In genomic region chr11:17905477-17905876, GRCh38 we compare ENCODE assay signal across 15 cellular contexts.
DNase-seq lines count a peak whose midpoint lies in the region; ATAC-seq and TF ChIP-seq lines count a peak whose summit lies in the region.
"Had no signal": no experiment of that assay in that cellular context is flagged by ENCODE, and none has a peak within 500 bp of the region (broad histone marks: within the 10 kb centered on the region; RNA-seq: fewer than 3 reads in every experiment).

No MANE protein-coding gene starts in this region.

- POLR2A ChIA-PET in WTC11 (lab: Charles Lee) = interaction anchor here (1.0 kb wide), 1 partner anchor 139 kb away, joined by 3 read pairs; no protein-coding TSS in a partner anchor

- no peak overlapping the region for H3K4me3 Mint-ChIP-seq in WTC11
- H3K4me3 Mint-ChIP-seq in HFFc6 = no peak overlapping the region
- H3K4me3 Mint-ChIP-seq: IgD-negative memory B cell; stimulated activated naive CD8-positive, alpha-beta T cell treated with anti-CD3 and anti-CD28 coated beads, Interleukin-15, amount 100 ng/mL, for 72 hours had no signal

- TF ChIP-seq CTCF in GM13977 (IDR thresholded peaks at IDR 0.05; ENCODE audit: extremely low read depth, insufficient read depth, missing control alignments) = no peak
- TF ChIP-seq CTCF in WTC11 (IDR thresholded peaks at IDR 0.05) = no peak
- no peak for TF ChIP-seq CTCF in HFFc6 (IDR thresholded peaks at IDR 0.05)

- DNase-seq in GM13977 (ENCODE audit: low spot score) = peak; percentile 38
- no peak for DNase-seq in WTC11 (ENCODE audit: low spot score)
- no peak for DNase-seq in HFFc6
- no peak for DNase-seq in substantia nigra (lab: John Stamatoyannopoulos, UW)
- no peak for DNase-seq in posterior cingulate gyrus
- DNase-seq: activated CD8-positive, alpha-beta memory T cell treated with anti-CD3 and anti-CD28 coated beads, Interleukin-2, amount 50 U/mL, for 48 hours; amygdala; NCI-H2171 treated with DMSO at 0.1 percent for 48 hours; RPMI8226; stimulated activated CD4-positive, alpha-beta T cell treated with anti-CD3 and anti-CD28 coated beads, Interleukin-2, amount 100 ng/mL, for 24 hours; stimulated activated naive CD8-positive, alpha-beta T cell treated with anti-CD3 and anti-CD28 coated beads, Interleukin-15, amount 100 ng/mL, for 72 hours had no signal

- in situ Hi-C loops in GM13977 (cut with MboI; ENCODE audit: low pct_unique_long_range_greater_than_20kb, low sequenced_read_pairs, unreplicated experiment) = no loop called here

- H3K4me1 Mint-ChIP-seq in WTC11 = peaks cover 9% of the 10 kb centered on the region
- peaks cover 9% of the 10 kb centered on the region for H3K4me1 Mint-ChIP-seq in HFFc6 (ENCODE audit: low read depth)
- H3K4me1 Mint-ChIP-seq: stimulated activated naive CD8-positive, alpha-beta T cell treated with anti-CD3 and anti-CD28 coated beads, Interleukin-15, amount 100 ng/mL, for 72 hours had no signal

- H3K36me3 Mint-ChIP-seq in WTC11 = no peaks in the 10 kb centered on the region
- H3K36me3 Mint-ChIP-seq in HFFc6 (ENCODE audit: low read depth) = no peaks in the 10 kb centered on the region

- H3K9me3 Mint-ChIP-seq in WTC11 (no peaks in the 10 kb centered on the region), HFFc6 (no peaks in the 10 kb centered on the region)
- H3K9me3 Mint-ChIP-seq: IgD-negative memory B cell; stimulated activated naive CD8-positive, alpha-beta T cell treated with anti-CD3 and anti-CD28 coated beads, Interleukin-15, amount 100 ng/mL, for 72 hours had no signal

- CTCF ChIA-PET in WTC11 (lab: Charles Lee) = interaction anchor here (0.6 to 5.2 kb wide), 31 partner anchors 9 to 342 kb away, joined by 3 to 67 read pairs (median 7); partner anchors contain the start of genes KCNC1 and MYOD1

- H3K27ac Mint-ChIP-seq in WTC11 = no peak overlapping the region
- no peak overlapping the region for H3K27ac Mint-ChIP-seq in HFFc6
- H3K27ac Mint-ChIP-seq: IgD-negative memory B cell; stimulated activated naive CD8-positive, alpha-beta T cell treated with anti-CD3 and anti-CD28 coated beads, Interleukin-15, amount 100 ng/mL, for 72 hours had no signal

- ATAC-seq in GM19438 (IDR thresholded peaks at IDR 0.05; ENCODE audit: low read depth, unreplicated experiment) (peak; percentile 83), HG02763 (IDR thresholded peaks at IDR 0.05; ENCODE audit: unreplicated experiment) (peak; percentile 79), HG03460 (IDR thresholded peaks at IDR 0.05; ENCODE audit: unreplicated experiment) (peak; percentile 83), WTC11 (no peak)
- ATAC-seq: stimulated activated naive CD8-positive, alpha-beta T cell treated with anti-CD3 and anti-CD28 coated beads, Interleukin-15, amount 100 ng/mL, for 72 hours had no signal

- H3K27me3 Mint-ChIP-seq in WTC11 (ENCODE audit: low read depth) (no peaks in the 10 kb centered on the region), HFFc6 (ENCODE audit: insufficient read depth) (no peaks in the 10 kb centered on the region)
- H3K27me3 Mint-ChIP-seq: IgD-negative memory B cell; stimulated activated naive CD8-positive, alpha-beta T cell treated with anti-CD3 and anti-CD28 coated beads, Interleukin-15, amount 100 ng/mL, for 72 hours had no signal

- intact Hi-C loops in posterior cingulate gyrus (cut with DNase I) = no loop called here

- no peak overlapping the region for H3K27ac ChIP-seq in substantia nigra (ENCODE audit: low read depth, low read length, poor library complexity, severe bottlenecking)

TF ChIP-seq in WTC11, 78 proteins besides CTCF, POLR2A, EP300 and RAD21:
- TF ChIP-seq CREM (CRISPR knock-in tag; IDR thresholded peaks at IDR 0.05) (no peak), CDX4 (CRISPR knock-in tag; IDR thresholded peaks at IDR 0.05; ENCODE audit: borderline replicate concordance) (no peak), NR2C2 (CRISPR knock-in tag; IDR thresholded peaks at IDR 0.05) (no peak)
TF ChIP-seq in WTC11: peak in this region for 0.
